Comparison of ENCODE assay signal across 19 cellular contexts in the genomic region with DNA sequence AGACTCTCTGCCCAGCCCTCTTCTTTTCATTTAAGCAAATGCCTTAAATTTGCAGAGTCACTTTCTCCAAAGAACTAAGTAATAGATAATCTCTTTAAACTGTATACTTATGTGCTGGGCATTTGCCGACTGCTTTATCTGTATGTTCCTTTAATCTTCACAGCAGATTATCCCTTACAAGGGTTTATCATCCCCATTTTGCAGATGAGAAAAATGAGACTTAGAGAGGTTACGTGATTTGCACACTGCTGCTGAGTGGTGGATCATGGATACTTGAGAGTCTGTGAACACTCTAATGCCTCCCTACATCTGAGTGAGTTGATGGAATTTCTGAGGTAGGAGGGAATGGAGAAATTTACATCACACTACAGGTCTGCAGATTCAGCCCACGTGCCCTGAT. TPM values are rescaled to one million over a fixed set of nuclear protein-coding genes. Genes with fewer than 3 reads are reported as not detected.
A peak's percentile ranks its signal among the peaks of the same experiment; 100 is the strongest.
DNase-seq lines count a peak whose midpoint lies in the region; ATAC-seq and TF ChIP-seq lines count a peak whose summit lies in the region.
"Had no signal": no experiment of that assay in that cellular context is flagged by ENCODE, and none has a peak within 500 bp of the region (broad histone marks: within the 10 kb centered on the region; RNA-seq: fewer than 3 reads in every experiment).

No MANE protein-coding gene starts in this region.

- H3K9me3 Mint-ChIP-seq in activated CD4-positive, alpha-beta memory T cell treated with anti-CD3 and anti-CD28 coated beads, Interleukin-2, amount 10 ng/mL, durations not matched to agents 7 days and 5 days = no peaks in the 10 kb centered on the region
- no peaks in the 10 kb centered on the region for H3K9me3 Mint-ChIP-seq in activated CD4-positive, alpha-beta memory T cell treated with anti-CD3 and anti-CD28 coated beads for 36 hours
- H3K9me3 Mint-ChIP-seq in CD4-positive, alpha-beta T cell = no peaks in the 10 kb centered on the region
- H3K9me3 Mint-ChIP-seq in activated naive CD8-positive, alpha-beta T cell (ENCODE audit: low read depth) = no peaks in the 10 kb centered on the region
- no peaks in the 10 kb centered on the region for H3K9me3 Mint-ChIP-seq in natural killer cell treated with Interleukin-12 subunit alpha and Interleukin-12 subunit beta and Interleukin-15 and Interleukin-18, amount 100 ng/mL, for 72 hours
- H3K9me3 Mint-ChIP-seq: GM23338 had no signal

- no peaks in the 10 kb centered on the region for H3K27me3 ChIP-seq in CD4-positive, alpha-beta T cell (ENCODE audit: control insufficient read depth, insufficient read depth, low read length)
- H3K27me3 ChIP-seq in PC-9 (ENCODE audit: insufficient read depth, low read depth) = no peaks in the 10 kb centered on the region
- H3K27me3 ChIP-seq: Peyer's patch had no signal

- H3K4me3 ChIP-seq in PC-9 = no peak overlapping the region
- H3K4me3 ChIP-seq: GM23338, HAP-1, Peyer's patch had no signal

- H3K36me3 Mint-ChIP-seq in activated CD4-positive, alpha-beta memory T cell treated with anti-CD3 and anti-CD28 coated beads, Interleukin-2, amount 10 ng/mL, durations not matched to agents 7 days and 5 days (ENCODE audit: low read depth) = peaks cover 50% of the 10 kb centered on the region
- H3K36me3 Mint-ChIP-seq in activated CD4-positive, alpha-beta memory T cell treated with anti-CD3 and anti-CD28 coated beads for 36 hours = peaks cover 54% of the 10 kb centered on the region
- H3K36me3 Mint-ChIP-seq in CD4-positive, alpha-beta T cell (ENCODE audit: low read depth) = peaks cover 75% of the 10 kb centered on the region
- H3K36me3 Mint-ChIP-seq in activated naive CD8-positive, alpha-beta T cell = peaks cover 23% of the 10 kb centered on the region
- peaks cover 23% of the 10 kb centered on the region for H3K36me3 Mint-ChIP-seq in natural killer cell treated with Interleukin-12 subunit alpha and Interleukin-12 subunit beta and Interleukin-15 and Interleukin-18, amount 100 ng/mL, for 72 hours

- no peaks in the 10 kb centered on the region for H4K20me1 ChIP-seq in PC-9 (ENCODE audit: insufficient read depth)

- BruUV-seq in PC-9 (replicated peaks; lab: Mats Ljungman, UMichigan) = no TSS peak

- H3K4me2 ChIP-seq in PC-9 = no peak overlapping the region
- H3K4me2 ChIP-seq: GM23338 had no signal

- no peak overlapping the region for H2AFZ ChIP-seq in PC-9
- H2AFZ ChIP-seq: GM23338 had no signal

- peaks cover 40% of the 10 kb centered on the region for H3K79me2 ChIP-seq in PC-9 (ENCODE audit: low read depth)

- no peak for ATAC-seq in CD4-positive, alpha-beta T cell (ENCODE audit: poor library complexity)
- no peak for ATAC-seq in natural killer cell treated with Interleukin-12 subunit alpha and Interleukin-12 subunit beta and Interleukin-15 and Interleukin-18, amount 100 ng/mL, for 72 hours
- ATAC-seq: GM23338 had no signal

- intact Hi-C loops in activated CD4-positive, alpha-beta memory T cell treated with anti-CD3 and anti-CD28 coated beads for 36 hours (cut with micrococcal nuclease) = loop anchor here (10.0 kb wide), 2 partner anchors 114 to 184 kb away; no protein-coding TSS in a partner anchor
- intact Hi-C loops in CD4-positive, alpha-beta T cell (cut with DNase I, micrococcal nuclease) = loop anchor here in 1 of 2 experiments (10.0 kb wide), 1 partner anchor 514 kb away; a partner anchor contains a TSS
- intact Hi-C loops in PC-9 (cut with micrococcal nuclease; ENCODE audit: unreplicated experiment) = no loop called here

- no peaks in the 10 kb centered on the region for H3K9me3 ChIP-seq in CD4-positive, alpha-beta T cell (ENCODE audit: control insufficient read depth, low read length)
- H3K9me3 ChIP-seq in PC-9 (ENCODE audit: insufficient read depth, low read depth) = no peaks in the 10 kb centered on the region
- H3K9me3 ChIP-seq: HAP-1, Peyer's patch had no signal

- peaks cover 17% of the 10 kb centered on the region; the same call in 1 of the 2 replicates for H3K36me3 ChIP-seq in PC-9 (ENCODE audit: low read depth)

- H3K4me1 Mint-ChIP-seq in activated CD4-positive, alpha-beta memory T cell treated with anti-CD3 and anti-CD28 coated beads, Interleukin-2, amount 10 ng/mL, durations not matched to agents 7 days and 5 days = peaks cover 53% of the 10 kb centered on the region
- peaks cover 48% of the 10 kb centered on the region for H3K4me1 Mint-ChIP-seq in activated CD4-positive, alpha-beta memory T cell treated with anti-CD3 and anti-CD28 coated beads for 36 hours (ENCODE audit: low read depth)
- H3K4me1 Mint-ChIP-seq in CD4-positive, alpha-beta T cell (ENCODE audit: low read depth) = peaks cover 46% of the 10 kb centered on the region
- peaks cover 41% of the 10 kb centered on the region for H3K4me1 Mint-ChIP-seq in activated naive CD8-positive, alpha-beta T cell (ENCODE audit: low read depth)
- peaks cover 39 to 41% of the 10 kb centered on the region in 2 donors for H3K4me1 Mint-ChIP-seq in natural killer cell treated with Interleukin-12 subunit alpha and Interleukin-12 subunit beta and Interleukin-15 and Interleukin-18, amount 100 ng/mL, for 72 hours (ENCODE audit: low read depth in 2 of 2)

- H3K27ac ChIP-seq in CD4-positive, alpha-beta T cell (ENCODE audit: low read depth, low read length) = no peak overlapping the region
- H3K27ac ChIP-seq in PC-9 = no peak overlapping the region
- H3K27ac ChIP-seq: C4-2B, Peyer's patch had no signal

- no peaks in the 10 kb centered on the region for H3K9me2 ChIP-seq in PC-9 (ENCODE audit: insufficient read depth)

- H3K4me3 Mint-ChIP-seq in activated CD4-positive, alpha-beta memory T cell treated with anti-CD3 and anti-CD28 coated beads, Interleukin-2, amount 10 ng/mL, durations not matched to agents 7 days and 5 days = no peak overlapping the region
- no peak overlapping the region for H3K4me3 Mint-ChIP-seq in activated CD4-positive, alpha-beta memory T cell treated with anti-CD3 and anti-CD28 coated beads for 36 hours
- H3K4me3 Mint-ChIP-seq in CD4-positive, alpha-beta T cell = peak overlapping the region; percentile 38
- peak overlapping the region; percentile 58 for H3K4me3 Mint-ChIP-seq in activated naive CD8-positive, alpha-beta T cell
- peak overlapping the region; percentile 13 for H3K4me3 Mint-ChIP-seq in natural killer cell treated with Interleukin-12 subunit alpha and Interleukin-12 subunit beta and Interleukin-15 and Interleukin-18, amount 100 ng/mL, for 72 hours
- H3K4me3 Mint-ChIP-seq: GM23338 had no signal

- H3F3A ChIP-seq in PC-9 (ENCODE audit: insufficient read depth, low read depth) = no peaks in the 10 kb centered on the region

- POLR2A ChIA-PET in activated CD4-positive, alpha-beta memory T cell treated with anti-CD3 and anti-CD28 coated beads, Interleukin-2, amount 10 ng/mL, durations not matched to agents 7 days and 5 days (lab: Charles Lee) = interaction anchor here (1.6 to 7.0 kb wide), 2 partner anchors 9 to 22 kb away, joined by 4 to 33 read pairs; a partner anchor contains a TSS
- POLR2A ChIA-PET in activated CD4-positive, alpha-beta memory T cell treated with anti-CD3 and anti-CD28 coated beads for 36 hours (lab: Charles Lee) = interaction anchor here (1.0 kb wide), 1 partner anchor 19 kb away, joined by 4 read pairs; no protein-coding TSS in a partner anchor
- POLR2A ChIA-PET in CD4-positive, alpha-beta T cell (lab: Charles Lee) = no interaction called here
- POLR2A ChIA-PET in PC-9 (lab: Charles Lee; ENCODE audit: unreplicated experiment) = no interaction called here

- CTCF ChIA-PET in activated CD4-positive, alpha-beta memory T cell treated with anti-CD3 and anti-CD28 coated beads, Interleukin-2, amount 10 ng/mL, durations not matched to agents 7 days and 5 days (lab: Charles Lee) = interaction anchor here (1.0 kb wide), 1 partner anchor 27 kb away, joined by 3 read pairs; no protein-coding TSS in a partner anchor
- CTCF ChIA-PET in activated CD4-positive, alpha-beta memory T cell treated with anti-CD3 and anti-CD28 coated beads for 36 hours (lab: Charles Lee) = no interaction called here
- CTCF ChIA-PET in CD4-positive, alpha-beta T cell (lab: Charles Lee) = no interaction called here
- CTCF ChIA-PET in PC-9 (lab: Charles Lee) = no interaction called here

- peak overlapping the region; percentile 10 for H3K27ac Mint-ChIP-seq in activated CD4-positive, alpha-beta memory T cell treated with anti-CD3 and anti-CD28 coated beads, Interleukin-2, amount 10 ng/mL, durations not matched to agents 7 days and 5 days
- H3K27ac Mint-ChIP-seq in activated CD4-positive, alpha-beta memory T cell treated with anti-CD3 and anti-CD28 coated beads for 36 hours = no peak overlapping the region
- no peak overlapping the region for H3K27ac Mint-ChIP-seq in CD4-positive, alpha-beta T cell
- H3K27ac Mint-ChIP-seq in activated naive CD8-positive, alpha-beta T cell = peak overlapping the region; percentile 41
- H3K27ac Mint-ChIP-seq in natural killer cell treated with Interleukin-12 subunit alpha and Interleukin-12 subunit beta and Interleukin-15 and Interleukin-18, amount 100 ng/mL, for 72 hours = peak overlapping the region; percentile 23 to 32
- H3K27ac Mint-ChIP-seq: GM23338 had no signal

- H3K27me3 Mint-ChIP-seq in activated CD4-positive, alpha-beta memory T cell treated with anti-CD3 and anti-CD28 coated beads, Interleukin-2, amount 10 ng/mL, durations not matched to agents 7 days and 5 days = no peaks in the 10 kb centered on the region
- H3K27me3 Mint-ChIP-seq in activated CD4-positive, alpha-beta memory T cell treated with anti-CD3 and anti-CD28 coated beads for 36 hours = no peaks in the 10 kb centered on the region
- no peaks in the 10 kb centered on the region for H3K27me3 Mint-ChIP-seq in CD4-positive, alpha-beta T cell
- no peaks in the 10 kb centered on the region for H3K27me3 Mint-ChIP-seq in activated naive CD8-positive, alpha-beta T cell
- H3K27me3 Mint-ChIP-seq in natural killer cell treated with Interleukin-12 subunit alpha and Interleukin-12 subunit beta and Interleukin-15 and Interleukin-18, amount 100 ng/mL, for 72 hours = no peaks in the 10 kb centered on the region

- peaks cover 7% of the 10 kb centered on the region for H3K4me1 ChIP-seq in PC-9 (replicated peaks; ENCODE audit: insufficient read depth)

- no peak for DNase-seq in activated CD4-positive, alpha-beta memory T cell treated with anti-CD3 and anti-CD28 coated beads, Interleukin-2, amount 10 ng/mL, durations not matched to agents 7 days and 5 days
- no peak for DNase-seq in activated CD4-positive, alpha-beta memory T cell treated with anti-CD3 and anti-CD28 coated beads for 36 hours
- DNase-seq in CD4-positive, alpha-beta T cell = no peak
- no peak for DNase-seq in natural killer cell treated with Interleukin-12 subunit alpha and Interleukin-12 subunit beta and Interleukin-15 and Interleukin-18, amount 100 ng/mL, for 72 hours (ENCODE audit: low spot score)
- DNase-seq in PC-9 (no peak), SW 1271 (lab: John Stamatoyannopoulos, UW) (no peak), NCI-H524 (lab: John Stamatoyannopoulos, UW) (no peak)
- DNase-seq: DMS53; GDM1; MM.1S; NCI-H1048; NCI-H1436 treated with DMSO at 0.1 percent for 48 hours; NCI-H1930; NK-92 treated with Interleukin-12 subunit alpha and Interleukin-12 subunit beta, amount 100 ng/mL, for 24 hours; Peyer's patch had no signal

- no peak for TF ChIP-seq CTCF in CD4-positive, alpha-beta T cell (IDR thresholded peaks at IDR 0.05)
- TF ChIP-seq CTCF in PC-9 (conservative IDR thresholded peaks at IDR 0.05) = no peak

RNA-seq across cellular contexts. Expression of a gene that starts 4.2 kb away (rescaled TPM):
- total RNA-seq in activated CD4-positive, alpha-beta memory T cell treated with anti-CD3 and anti-CD28 coated beads, Interleukin-2, amount 10 ng/mL, durations not matched to agents 7 days and 5 days = 10 to 100 TPM; 12.5 to 12.7 TPM
- total RNA-seq in activated CD4-positive, alpha-beta memory T cell treated with anti-CD3 and anti-CD28 coated beads for 36 hours = 1 to 10 TPM; 9.3 to 9.7 TPM
- total RNA-seq in CD4-positive, alpha-beta T cell = 1 to 10 TPM; 4.3 to 4.9 TPM
- total RNA-seq in natural killer cell treated with Interleukin-12 subunit alpha and Interleukin-12 subunit beta and Interleukin-15 and Interleukin-18, amount 100 ng/mL, for 72 hours = 10 to 100 TPM; 14.4 to 16.3 TPM
- total RNA-seq in PC-9 (2021) = 5.5 and 5.8 TPM in 2 replicates

RNA-seq across cellular contexts. Expression of a gene that starts 22.9 kb away (rescaled TPM):
- total RNA-seq in activated CD4-positive, alpha-beta memory T cell treated with anti-CD3 and anti-CD28 coated beads, Interleukin-2, amount 10 ng/mL, durations not matched to agents 7 days and 5 days = 1,000 to 10,000 TPM; 1,379 to 1,395 TPM
- 1,000 to 10,000 TPM; 2,267 to 2,331 TPM for total RNA-seq in activated CD4-positive, alpha-beta memory T cell treated with anti-CD3 and anti-CD28 coated beads for 36 hours
- total RNA-seq in CD4-positive, alpha-beta T cell = 1,000 to 10,000 TPM; 1,884 to 1,993 TPM
- 1,000 to 10,000 TPM in 1 of 2 donors, 100 to 1,000 TPM in 1; 698 to 1,282 TPM for total RNA-seq in natural killer cell treated with Interleukin-12 subunit alpha and Interleukin-12 subunit beta and Interleukin-15 and Interleukin-18, amount 100 ng/mL, for 72 hours
- 1,648 and 1,717 TPM in 2 replicates for total RNA-seq in PC-9 (2021)

RNA-seq across cellular contexts. Expression of a gene that starts 23.0 kb away (rescaled TPM):
- total RNA-seq in activated CD4-positive, alpha-beta memory T cell treated with anti-CD3 and anti-CD28 coated beads, Interleukin-2, amount 10 ng/mL, durations not matched to agents 7 days and 5 days = 10 to 100 TPM; 25.4 to 26.9 TPM
- total RNA-seq in activated CD4-positive, alpha-beta memory T cell treated with anti-CD3 and anti-CD28 coated beads for 36 hours = 10 to 100 TPM; 19.7 to 20.9 TPM
- 10 to 100 TPM; 11.4 to 16.0 TPM for total RNA-seq in CD4-positive, alpha-beta T cell
- total RNA-seq in natural killer cell treated with Interleukin-12 subunit alpha and Interleukin-12 subunit beta and Interleukin-15 and Interleukin-18, amount 100 ng/mL, for 72 hours = 10 to 100 TPM; 17.5 to 34.4 TPM
- total RNA-seq in PC-9 (2021) = 44.0 and 63.9 TPM in 2 replicates

RNA-seq across cellular contexts. Expression of a gene that starts 31.4 kb away (rescaled TPM):
- 1 to 10 TPM; 7.5 to 7.7 TPM for total RNA-seq in activated CD4-positive, alpha-beta memory T cell treated with anti-CD3 and anti-CD28 coated beads, Interleukin-2, amount 10 ng/mL, durations not matched to agents 7 days and 5 days
- 1 to 10 TPM; 3.2 to 4.6 TPM for total RNA-seq in activated CD4-positive, alpha-beta memory T cell treated with anti-CD3 and anti-CD28 coated beads for 36 hours
- 1 to 10 TPM; 1.6 to 1.8 TPM for total RNA-seq in CD4-positive, alpha-beta T cell
- 10 to 100 TPM in 1 of 2 donors, 1 to 10 TPM in 1; 8.8 to 16.5 TPM for total RNA-seq in natural killer cell treated with Interleukin-12 subunit alpha and Interleukin-12 subunit beta and Interleukin-15 and Interleukin-18, amount 100 ng/mL, for 72 hours
- 19.1 and 24.6 TPM in 2 replicates for total RNA-seq in PC-9 (2021)

Comparison
In these comparisons a context has a peak if more than half of its experiments do, and no peak if none do; other contexts are left out.
1. H3K27ac Mint-ChIP-seq: peak in activated CD4-positive, alpha-beta memory T cell treated with anti-CD3 and anti-CD28 coated beads, Interleukin-2, amount 10 ng/mL, durations not matched to agents 7 days and 5 days (single experiment), activated naive CD8-positive, alpha-beta T cell (single experiment) and natural killer cell treated with Interleukin-12 subunit alpha and Interleukin-12 subunit beta and Interleukin-15 and Interleukin-18, amount 100 ng/mL, for 72 hours (2 of 2); none in activated CD4-positive, alpha-beta memory T cell treated with anti-CD3 and anti-CD28 coated beads for 36 hours (single experiment) and CD4-positive, alpha-beta T cell (single experiment).
2. H3K4me3 Mint-ChIP-seq: peak in CD4-positive, alpha-beta T cell (single experiment), activated naive CD8-positive, alpha-beta T cell (single experiment) and natural killer cell treated with Interleukin-12 subunit alpha and Interleukin-12 subunit beta and Interleukin-15 and Interleukin-18, amount 100 ng/mL, for 72 hours (single experiment); none in activated CD4-positive, alpha-beta memory T cell treated with anti-CD3 and anti-CD28 coated beads, Interleukin-2, amount 10 ng/mL, durations not matched to agents 7 days and 5 days (single experiment) and activated CD4-positive, alpha-beta memory T cell treated with anti-CD3 and anti-CD28 coated beads for 36 hours (single experiment).
3. POLR2A ChIA-PET loops: an anchor here in activated CD4-positive, alpha-beta memory T cell treated with anti-CD3 and anti-CD28 coated beads, Interleukin-2, amount 10 ng/mL, durations not matched to agents 7 days and 5 days (1.6 to 7.0 kb wide) and activated CD4-positive, alpha-beta memory T cell treated with anti-CD3 and anti-CD28 coated beads for 36 hours (1.0 kb wide); none called in CD4-positive, alpha-beta T cell and PC-9.